ENCODE assay signal across 8 cellular contexts in genomic region chr16:30377812-30378235, GRCh38. TPM values are rescaled to one million over a fixed set of nuclear protein-coding genes. Genes with fewer than 3 reads are reported as not detected.
DNase-seq lines count a peak whose midpoint lies in the region; ATAC-seq, FAIRE-seq and TF ChIP-seq lines count a peak whose summit lies in the region.

No MANE protein-coding gene starts in this region.

- ATAC-seq in GM21737 (IDR thresholded peaks at IDR 0.05; ENCODE audit: unreplicated experiment) (peak; percentile 31), foreskin keratinocyte (peak; percentile 38)

- H3F3A ChIP-seq in neural progenitor cell (ENCODE audit: low read depth), result peaks cover 27% of the 10 kb centered on the region

- H3K9ac ChIP-seq in neural progenitor cell (peak overlapping the region; percentile 47), stomach smooth muscle (ENCODE audit: low read length in 2 of 2) (peak overlapping the region; percentile 94 to 99)

- no peaks in the 10 kb centered on the region for H3K27me3 ChIP-seq in foreskin keratinocyte
- H3K27me3 ChIP-seq in neural progenitor cell, result no peaks in the 10 kb centered on the region
- no peaks in the 10 kb centered on the region for H3K27me3 ChIP-seq in stomach smooth muscle (ENCODE audit: control insufficient read depth in 1 of 2, insufficient read depth in 2 of 2, low read length in 2 of 2)

- H3K9me3 ChIP-seq in neural progenitor cell (ENCODE audit: low read depth) (no peaks in the 10 kb centered on the region), stomach smooth muscle (ENCODE audit: control insufficient read depth in 2 of 2, low read length in 2 of 2) (no peaks in the 10 kb centered on the region)

- H3K36me3 Mint-ChIP-seq in neural progenitor cell, result peaks cover 3% of the 10 kb centered on the region

- no peak for TF ChIP-seq CTCF in D721Med (IDR thresholded peaks at IDR 0.05; ENCODE audit: insufficient read depth, missing control alignments)
- no peak for TF ChIP-seq CTCF in foreskin keratinocyte (conservative IDR thresholded peaks at IDR 0.05)
- no peak for TF ChIP-seq CTCF in neural progenitor cell (IDR thresholded peaks at IDR 0.05)

- peak overlapping the region; percentile 91 for H3K27ac Mint-ChIP-seq in neural progenitor cell

- H3K27ac ChIP-seq in foreskin keratinocyte (peak overlapping the region; percentile 76), neural progenitor cell (peak overlapping the region; percentile 99), stomach smooth muscle (ENCODE audit: low read length) (peak overlapping the region; percentile 100)

- H3K4me1 Mint-ChIP-seq in neural progenitor cell, result peaks cover 31% of the 10 kb centered on the region

- H3K36me3 ChIP-seq in neural progenitor cell (no peaks in the 10 kb centered on the region), stomach smooth muscle (ENCODE audit: control insufficient read depth in 2 of 2, insufficient read depth in 2 of 2, low read length in 2 of 2) (peaks cover 0 to 3% of the 10 kb centered on the region in 2 donors)

- no peak for FAIRE-seq in D721Med (lab: Jason Lieb, UNC)

- peak overlapping the region; percentile 95 for H3K4me3 Mint-ChIP-seq in neural progenitor cell

- peak overlapping the region; percentile 63 for H2AFZ ChIP-seq in neural progenitor cell (replicated peaks)

- H3K4me3 ChIP-seq in neural progenitor cell, result peak overlapping the region; percentile 62
- H3K4me3 ChIP-seq in stomach smooth muscle (ENCODE audit: low read length in 2 of 2), result peak overlapping the region; percentile 64 to 93

- DNase-seq in D721Med (ENCODE audit: insufficient read length, low spot score) (peak; percentile 82), Kasumi-1 (lab: John Stamatoyannopoulos, UW) (peak; percentile 61 to 68), RPMI8226 (peak; percentile 86), activated gamma-delta T cell treated with Interleukin-2 at 50 U/mL for 16 hours (peak; percentile 89), foreskin keratinocyte (peak in 1 of 2 donors; percentile 60), neural progenitor cell (ENCODE audit: low spot score) (peak; percentile 92)

- H3K4me2 ChIP-seq in neural progenitor cell, result peak overlapping the region; percentile 79

- H4K20me1 ChIP-seq in neural progenitor cell (ENCODE audit: low read depth), result peaks cover 6% of the 10 kb centered on the region

- no peaks in the 10 kb centered on the region for H3K27me3 Mint-ChIP-seq in neural progenitor cell (ENCODE audit: insufficient read depth, low read depth)

- H3K4me1 ChIP-seq in foreskin keratinocyte (no peaks in the 10 kb centered on the region), neural progenitor cell (peaks cover 19% of the 10 kb centered on the region), stomach smooth muscle (ENCODE audit: control insufficient read depth, insufficient read depth, low read length) (peaks cover 17% of the 10 kb centered on the region)

- no peaks in the 10 kb centered on the region for H3K9me3 Mint-ChIP-seq in neural progenitor cell

- peaks cover 16% of the 10 kb centered on the region for H3K79me2 ChIP-seq in neural progenitor cell (ENCODE audit: low read depth)

RNA-seq across cellular contexts. Expression of gene MYL11, which starts 3.2 kb away (rescaled TPM):
- total RNA-seq in foreskin keratinocyte (not detected in 2 replicates), neural progenitor cell (ENCODE audit: low replicate concordance) (0.68 and 4.1 TPM in 2 replicates)
- polyA plus RNA-seq in foreskin keratinocyte, result 0.30 and 0.39 TPM in 2 replicates

RNA-seq across cellular contexts. Expression of gene SEPTIN1, which starts 4.5 kb away (rescaled TPM):
- 0.14 TPM in 1 of 2 replicates, not detected in the other for total RNA-seq in foreskin keratinocyte
- polyA plus RNA-seq in foreskin keratinocyte, result 0.33 and 0.91 TPM in 2 replicates
- 1.1 TPM in 1 of 2 replicates, not detected in the other for total RNA-seq in neural progenitor cell (ENCODE audit: low replicate concordance)

RNA-seq across cellular contexts. Expression of gene TBC1D10B, which starts 7.5 kb away (rescaled TPM):
- total RNA-seq in foreskin keratinocyte (32.1 and 32.9 TPM in 2 replicates), neural progenitor cell (ENCODE audit: low replicate concordance) (8.2 and 23.4 TPM in 2 replicates)
- 33.8 and 34.6 TPM in 2 replicates for polyA plus RNA-seq in foreskin keratinocyte

RNA-seq across cellular contexts. Expression of gene ZNF48, which starts 17.4 kb away (rescaled TPM):
- total RNA-seq in foreskin keratinocyte, result 8.7 and 10.5 TPM in 2 replicates
- polyA plus RNA-seq in foreskin keratinocyte, result 6.8 and 8.0 TPM in 2 replicates
- total RNA-seq in neural progenitor cell (ENCODE audit: low replicate concordance), result 39.3 and 41.8 TPM in 2 replicates

RNA-seq across cellular contexts. Expression of gene CD2BP2, which starts 22.7 kb away (rescaled TPM):
- total RNA-seq in foreskin keratinocyte, result 60.4 and 62.5 TPM in 2 replicates
- 73.4 and 81.2 TPM in 2 replicates for polyA plus RNA-seq in foreskin keratinocyte
- 30.4 and 55.1 TPM in 2 replicates for total RNA-seq in neural progenitor cell (ENCODE audit: low replicate concordance)
